10 cellular contexts compared by ENCODE assay signal in genomic region chr9:137030528-137030927, GRCh38. TPM values are rescaled to one million over a fixed set of nuclear protein-coding genes. Genes with fewer than 3 reads are reported as not detected.
DNase-seq lines count a peak whose midpoint lies in the region; ATAC-seq, FAIRE-seq and TF ChIP-seq lines count a peak whose summit lies in the region.
"Had no signal": no experiment of that assay in that cellular context is flagged by ENCODE, and none has a peak within 500 bp of the region (broad histone marks: within the 10 kb centered on the region; RNA-seq: fewer than 3 reads in every experiment).

No MANE protein-coding gene starts in this region.

- H3K4me3 ChIP-seq in BLaER1: peak overlapping the region; percentile 74
- peak overlapping the region; percentile 81 for H3K4me3 ChIP-seq in Loucy (ENCODE audit: low read length, poor library complexity, severe bottlenecking)
- H3K4me3 ChIP-seq in HepG2 (replicated peaks in 1 of 3; ENCODE audit: insufficient read depth in 1 of 3, low read depth in 2 of 3, low read length in 3 of 3): peak overlapping the region in 1 of 3 experiments; percentile 35; a peak in 1 of 6 replicates

- H3F3A ChIP-seq in Loucy (ENCODE audit: low read depth): peaks cover 12% of the 10 kb centered on the region; the same call in 1 of the 2 replicates

- H3K79me2 ChIP-seq in Loucy (ENCODE audit: insufficient read depth, low read length) (peaks cover 5% of the 10 kb centered on the region; the same call in 1 of the 2 replicates), HepG2 (ENCODE audit: insufficient read depth, low read length) (no peaks in the 10 kb centered on the region)

- CTCF ChIA-PET in HepG2 (lab: Yijun Ruan, JAX; ENCODE audit: low intra/inter-chr PET ratio, low total read pairs): no interaction called here

- H3K4me1 ChIP-seq in BLaER1: peaks cover 94% of the 10 kb centered on the region
- peaks cover 63% of the 10 kb centered on the region for H3K4me1 ChIP-seq in Loucy (ENCODE audit: insufficient read depth, low read length, poor library complexity, severe bottlenecking)
- peaks cover 83% of the 10 kb centered on the region for H3K4me1 ChIP-seq in HepG2 (ENCODE audit: insufficient read depth, low read length)

- H3K9me2 ChIP-seq in Loucy (replicated peaks; ENCODE audit: low read depth, low read length): no peaks in the 10 kb centered on the region

- TF ChIP-seq CTCF in Loucy (conservative IDR thresholded peaks at IDR 0.05; ENCODE audit: low read length): no peak
- TF ChIP-seq CTCF in HepG2 (CRISPR knock-in tag; IDR thresholded peaks at IDR 0.05): no peak
- no peak for TF ChIP-seq CTCF in GM13977 (IDR thresholded peaks at IDR 0.05; ENCODE audit: extremely low read depth, insufficient read depth, missing control alignments)

- DNase-seq in activated CD8-positive, alpha-beta memory T cell treated with anti-CD3 and anti-CD28 coated beads, Interleukin-2, amount 50 U/mL, for 4 hours: peak; percentile 35
- DNase-seq in HepG2 (ENCODE audit: low spot score) (no peak), GM13977 (ENCODE audit: low spot score) (no peak), NCI-H2029 treated with DMSO at 0.1 percent for 48 hours (lab: John Stamatoyannopoulos, UW) (no peak), NCI-H510A (lab: John Stamatoyannopoulos, UW) (no peak)
- DNase-seq: Calu3, NCI-H1694 had no signal

- no TSS peak for BruUV-seq in HepG2 (replicated peaks; lab: Mats Ljungman, UMichigan)

- no peak overlapping the region for H2AFZ ChIP-seq in Loucy (ENCODE audit: low read length)
- no peak overlapping the region for H2AFZ ChIP-seq in HepG2 (ENCODE audit: low read length)

- H3K9ac ChIP-seq in BLaER1 (peak overlapping the region; percentile 80), Loucy (ENCODE audit: low read depth, low read length, poor library complexity, severe bottlenecking) (peak overlapping the region; percentile 92), HepG2 (ENCODE audit: insufficient read depth, low read depth, low read length) (no peak overlapping the region)

- H3K36me3 ChIP-seq in BLaER1 (no peaks in the 10 kb centered on the region), Loucy (ENCODE audit: insufficient read depth, low read length) (no peaks in the 10 kb centered on the region), HepG2 (replicated peaks in 1 of 2; ENCODE audit: control insufficient read depth in 1 of 2, insufficient read depth in 2 of 2, low read length in 2 of 2) (no peaks in the 10 kb centered on the region)

- 49% methylated on average over 9 of the region's 21 CpGs for WGBS in HepG2 (ENCODE audit: low lambda C conversion rate)

- ATAC-seq in HepG2 (no peak), HG02840 (IDR thresholded peaks at IDR 0.05; ENCODE audit: low FRiP score, unreplicated experiment) (no peak)

- H3K9me3 ChIP-seq in BLaER1 (no peaks in the 10 kb centered on the region), Loucy (ENCODE audit: insufficient read depth, low read depth, low read length) (no peaks in the 10 kb centered on the region), HepG2 (ENCODE audit: low read length) (no peaks in the 10 kb centered on the region)

- H3K4me2 ChIP-seq in BLaER1: peak overlapping the region; percentile 94
- peak overlapping the region; percentile 90 for H3K4me2 ChIP-seq in Loucy (ENCODE audit: low read depth, low read length, poor library complexity, severe bottlenecking)
- H3K4me2 ChIP-seq in HepG2 (ENCODE audit: low read depth, low read length): peak overlapping the region; percentile 95

- no peak for TF ChIP-seq POLR2A in HepG2 (IDR thresholded peaks at IDR 0.05; ENCODE audit: insufficient read depth in 1 of 2, low read depth in 2 of 2, low read length in 2 of 2)

- POLR2A ChIA-PET in HepG2 (lab: Yijun Ruan, JAX): no interaction called here

- no peak for FAIRE-seq in HepG2 (lab: Jason Lieb, UNC)

- H3K27ac ChIP-seq in BLaER1 (peak overlapping the region; percentile 94), HepG2 (ENCODE audit: extremely low read length, insufficient read depth, low read length) (no peak overlapping the region)

- in situ Hi-C loops in HepG2 (cut with HindIII; ENCODE audit: extremely low pct_ligation_motif_present, low pct_unique_long_range_greater_than_20kb) (loop anchor here (5.0 to 10.0 kb wide), 2 partner anchors 83 to 186 kb away; partner anchors contain the start of genes AJM1, C8G and PHPT1), GM13977 (cut with MboI; ENCODE audit: low pct_unique_long_range_greater_than_20kb, low sequenced_read_pairs, unreplicated experiment) (loop anchor here (10.0 kb wide), 1 partner anchor 256 kb away; no protein-coding TSS in a partner anchor)

- H3K27me3 ChIP-seq in BLaER1: no peaks in the 10 kb centered on the region
- no peaks in the 10 kb centered on the region for H3K27me3 ChIP-seq in Loucy (ENCODE audit: insufficient read depth, low read length, poor library complexity, severe bottlenecking)
- peaks cover 0 to 19% of the 10 kb centered on the region in 2 experiments; a peak in 2 of 5 replicates for H3K27me3 ChIP-seq in HepG2 (ENCODE audit: control insufficient read depth in 1 of 2, insufficient read depth in 2 of 2, low read length in 2 of 2)

- no peak for TF ChIP-seq EP300 in HepG2 (IDR thresholded peaks at IDR 0.05; ENCODE audit: low read depth in 2 of 2, low read length in 2 of 2)
- no peak for TF ChIP-seq EP300 in HepG2 (CRISPR knock-in tag; IDR thresholded peaks at IDR 0.05; ENCODE audit: borderline replicate concordance)

- H4K20me1 ChIP-seq in BLaER1: peaks cover 21% of the 10 kb centered on the region
- H4K20me1 ChIP-seq in Loucy (ENCODE audit: insufficient read depth, low read length, poor library complexity, severe bottlenecking): peaks cover 5% of the 10 kb centered on the region
- H4K20me1 ChIP-seq in HepG2 (ENCODE audit: insufficient read depth, low read length): no peaks in the 10 kb centered on the region

- intact Hi-C loops in HepG2 (cut with micrococcal nuclease; ENCODE audit: unreplicated experiment): no loop called here

- no peak for TF ChIP-seq RAD21 in HepG2 (CRISPR knock-in tag; IDR thresholded peaks at IDR 0.05)

RNA-seq across cellular contexts. Expression of gene FUT7, which starts 1.4 kb away (rescaled TPM):
- total RNA-seq in HepG2 (2016; rRNA removed; fragmentation: Illumina TruSeq; extraction: Trizol): not detected in 2 replicates
- not detected in 2 replicates for total RNA-seq in HepG2 (2016; cell fraction: cytosol; rRNA removed; fragmentation: Illumina TruSeq; extraction: Trizol; ENCODE audit: low read depth)
- not detected in 2 replicates for total RNA-seq in HepG2 (2016; cell fraction: insoluble cytoplasmic fraction; rRNA removed; fragmentation: Illumina TruSeq; extraction: Trizol)
- not detected in 2 replicates for total RNA-seq in HepG2 (2016; cell fraction: membrane; rRNA removed; fragmentation: Illumina TruSeq; extraction: Trizol)
- total RNA-seq in HepG2 (2016; cell fraction: nucleus; rRNA removed; fragmentation: Illumina TruSeq; extraction: Trizol): not detected in 2 replicates
- 0.05 TPM in 1 of 2 replicates, not detected in the other for polyA plus RNA-seq in HepG2 (2011; rRNA removed)
- 0.05 TPM in 1 of 2 replicates, not detected in the other for polyA plus RNA-seq in HepG2 (2011; cell fraction: cytosol; rRNA removed)
- not detected in 2 replicates for polyA plus RNA-seq in HepG2 (2011; cell fraction: nucleus; rRNA removed)
- not detected in 2 replicates for polyA plus RNA-seq in HepG2 (2012)
- not detected in 2 replicates for polyA plus RNA-seq in HepG2 (2016; cell fraction: cytosol; fragmentation: Illumina TruSeq; extraction: Trizol; ENCODE audit: low read depth)
- polyA plus RNA-seq in HepG2 (2016; cell fraction: insoluble cytoplasmic fraction; fragmentation: Illumina TruSeq; extraction: Trizol; ENCODE audit: low read depth): not detected in 2 replicates
- polyA plus RNA-seq in HepG2 (2016; cell fraction: membrane; fragmentation: Illumina TruSeq; extraction: Trizol; ENCODE audit: low read depth): not detected in 2 replicates
- not detected in 2 replicates for polyA plus RNA-seq in HepG2 (2016; cell fraction: nucleus; fragmentation: Illumina TruSeq; extraction: Trizol; ENCODE audit: insufficient read depth, low read depth)
- 0.07 TPM in 1 of 2 replicates, not detected in the other for polyA minus RNA-seq in HepG2 (2011; rRNA and poly(A)+ RNA removed; ENCODE audit: low replicate concordance)
- polyA minus RNA-seq in HepG2 (2011; cell fraction: cytosol; rRNA and poly(A)+ RNA removed): not detected in 2 replicates
- polyA minus RNA-seq in HepG2 (2011; cell fraction: nucleus; rRNA and poly(A)+ RNA removed): not detected in 2 replicates
- total RNA-seq: Calu3 had no signal

RNA-seq across cellular contexts. Expression of gene ABCA2, which starts 2.5 kb away (rescaled TPM):
- total RNA-seq in HepG2 (2016; rRNA removed; fragmentation: Illumina TruSeq; extraction: Trizol): 0.72 and 2.9 TPM in 2 replicates
- 0.35 and 1.1 TPM in 2 replicates for total RNA-seq in HepG2 (2016; cell fraction: cytosol; rRNA removed; fragmentation: Illumina TruSeq; extraction: Trizol; ENCODE audit: low read depth)
- 1.1 and 2.6 TPM in 2 replicates for total RNA-seq in HepG2 (2016; cell fraction: insoluble cytoplasmic fraction; rRNA removed; fragmentation: Illumina TruSeq; extraction: Trizol)
- total RNA-seq in HepG2 (2016; cell fraction: membrane; rRNA removed; fragmentation: Illumina TruSeq; extraction: Trizol): 0.96 and 1.1 TPM in 2 replicates
- total RNA-seq in HepG2 (2016; cell fraction: nucleus; rRNA removed; fragmentation: Illumina TruSeq; extraction: Trizol): 5.7 and 7.0 TPM in 2 replicates
- 19.2 and 21.0 TPM in 2 replicates for polyA plus RNA-seq in HepG2 (2011; rRNA removed)
- polyA plus RNA-seq in HepG2 (2011; cell fraction: cytosol; rRNA removed): 8.6 and 13.3 TPM in 2 replicates
- 246 and 388 TPM in 2 replicates for polyA plus RNA-seq in HepG2 (2011; cell fraction: nucleus; rRNA removed)
- 22.2 and 22.7 TPM in 2 replicates for polyA plus RNA-seq in HepG2 (2012)
- 0.33 and 0.37 TPM in 2 replicates for polyA plus RNA-seq in HepG2 (2016; cell fraction: cytosol; fragmentation: Illumina TruSeq; extraction: Trizol; ENCODE audit: low read depth)
- 0.39 and 1.4 TPM in 2 replicates for polyA plus RNA-seq in HepG2 (2016; cell fraction: insoluble cytoplasmic fraction; fragmentation: Illumina TruSeq; extraction: Trizol; ENCODE audit: low read depth)
- polyA plus RNA-seq in HepG2 (2016; cell fraction: membrane; fragmentation: Illumina TruSeq; extraction: Trizol; ENCODE audit: low read depth): 0.64 and 0.73 TPM in 2 replicates
- 15.6 and 16.5 TPM in 2 replicates for polyA plus RNA-seq in HepG2 (2016; cell fraction: nucleus; fragmentation: Illumina TruSeq; extraction: Trizol; ENCODE audit: insufficient read depth, low read depth)
- polyA minus RNA-seq in HepG2 (2011; rRNA and poly(A)+ RNA removed; ENCODE audit: low replicate concordance): 35.7 and 56.6 TPM in 2 replicates
- polyA minus RNA-seq in HepG2 (2011; cell fraction: cytosol; rRNA and poly(A)+ RNA removed): 7.6 and 10.1 TPM in 2 replicates
- polyA minus RNA-seq in HepG2 (2011; cell fraction: nucleus; rRNA and poly(A)+ RNA removed): 20.8 and 28.6 TPM in 2 replicates

RNA-seq across cellular contexts. Expression of gene NPDC1, which starts 15.4 kb away (rescaled TPM):
- total RNA-seq in HepG2 (2016; rRNA removed; fragmentation: Illumina TruSeq; extraction: Trizol): 0.63 and 0.84 TPM in 2 replicates
- 1.2 TPM in 1 of 2 replicates, not detected in the other for total RNA-seq in HepG2 (2016; cell fraction: cytosol; rRNA removed; fragmentation: Illumina TruSeq; extraction: Trizol; ENCODE audit: low read depth)
- 0.65 and 1.7 TPM in 2 replicates for total RNA-seq in HepG2 (2016; cell fraction: insoluble cytoplasmic fraction; rRNA removed; fragmentation: Illumina TruSeq; extraction: Trizol)
- total RNA-seq in HepG2 (2016; cell fraction: membrane; rRNA removed; fragmentation: Illumina TruSeq; extraction: Trizol): 0.59 and 0.79 TPM in 2 replicates
- 2.7 and 4.8 TPM in 2 replicates for total RNA-seq in HepG2 (2016; cell fraction: nucleus; rRNA removed; fragmentation: Illumina TruSeq; extraction: Trizol)
- 5.4 and 7.0 TPM in 2 replicates for polyA plus RNA-seq in HepG2 (2011; rRNA removed)
- 1.7 and 3.4 TPM in 2 replicates for polyA plus RNA-seq in HepG2 (2011; cell fraction: cytosol; rRNA removed)
- polyA plus RNA-seq in HepG2 (2011; cell fraction: nucleus; rRNA removed): 93.3 and 114 TPM in 2 replicates
- 4.5 and 8.4 TPM in 2 replicates for polyA plus RNA-seq in HepG2 (2012)
- 1.00 and 1.1 TPM in 2 replicates for polyA plus RNA-seq in HepG2 (2016; cell fraction: cytosol; fragmentation: Illumina TruSeq; extraction: Trizol; ENCODE audit: low read depth)
- polyA plus RNA-seq in HepG2 (2016; cell fraction: insoluble cytoplasmic fraction; fragmentation: Illumina TruSeq; extraction: Trizol; ENCODE audit: low read depth): 0.67 and 1.8 TPM in 2 replicates
- 1.1 and 1.5 TPM in 2 replicates for polyA plus RNA-seq in HepG2 (2016; cell fraction: membrane; fragmentation: Illumina TruSeq; extraction: Trizol; ENCODE audit: low read depth)
- 9.8 and 12.2 TPM in 2 replicates for polyA plus RNA-seq in HepG2 (2016; cell fraction: nucleus; fragmentation: Illumina TruSeq; extraction: Trizol; ENCODE audit: insufficient read depth, low read depth)
- 1.9 and 12.5 TPM in 2 replicates for polyA minus RNA-seq in HepG2 (2011; rRNA and poly(A)+ RNA removed; ENCODE audit: low replicate concordance)
- polyA minus RNA-seq in HepG2 (2011; cell fraction: cytosol; rRNA and poly(A)+ RNA removed): 2.9 and 3.0 TPM in 2 replicates
- polyA minus RNA-seq in HepG2 (2011; cell fraction: nucleus; rRNA and poly(A)+ RNA removed): 3.9 and 4.2 TPM in 2 replicates

RNA-seq across cellular contexts. Expression of gene ENTPD2, which starts 23.3 kb away (rescaled TPM):
- 0.87 and 0.95 TPM in 2 replicates for total RNA-seq in HepG2 (2016; rRNA removed; fragmentation: Illumina TruSeq; extraction: Trizol)
- 0.61 and 0.88 TPM in 2 replicates for total RNA-seq in HepG2 (2016; cell fraction: cytosol; rRNA removed; fragmentation: Illumina TruSeq; extraction: Trizol; ENCODE audit: low read depth)
- total RNA-seq in HepG2 (2016; cell fraction: insoluble cytoplasmic fraction; rRNA removed; fragmentation: Illumina TruSeq; extraction: Trizol): 0.74 and 0.82 TPM in 2 replicates
- total RNA-seq in HepG2 (2016; cell fraction: membrane; rRNA removed; fragmentation: Illumina TruSeq; extraction: Trizol): 0.69 and 0.71 TPM in 2 replicates
- 3.4 and 3.6 TPM in 2 replicates for total RNA-seq in HepG2 (2016; cell fraction: nucleus; rRNA removed; fragmentation: Illumina TruSeq; extraction: Trizol)
- polyA plus RNA-seq in HepG2 (2011; rRNA removed): 3.2 and 4.1 TPM in 2 replicates
- 2.1 and 3.2 TPM in 2 replicates for polyA plus RNA-seq in HepG2 (2011; cell fraction: cytosol; rRNA removed)
- polyA plus RNA-seq in HepG2 (2011; cell fraction: nucleus; rRNA removed): 41.8 and 49.4 TPM in 2 replicates
- 21.3 and 23.9 TPM in 2 replicates for polyA plus RNA-seq in HepG2 (2012)
- polyA plus RNA-seq in HepG2 (2016; cell fraction: cytosol; fragmentation: Illumina TruSeq; extraction: Trizol; ENCODE audit: low read depth): 1.5 and 1.8 TPM in 2 replicates
- polyA plus RNA-seq in HepG2 (2016; cell fraction: insoluble cytoplasmic fraction; fragmentation: Illumina TruSeq; extraction: Trizol; ENCODE audit: low read depth): 2.3 and 2.8 TPM in 2 replicates
- polyA plus RNA-seq in HepG2 (2016; cell fraction: membrane; fragmentation: Illumina TruSeq; extraction: Trizol; ENCODE audit: low read depth): 2.2 and 2.6 TPM in 2 replicates
- polyA plus RNA-seq in HepG2 (2016; cell fraction: nucleus; fragmentation: Illumina TruSeq; extraction: Trizol; ENCODE audit: insufficient read depth, low read depth): 12.9 and 17.3 TPM in 2 replicates
- 8.8 TPM in 1 of 2 replicates, not detected in the other for polyA minus RNA-seq in HepG2 (2011; rRNA and poly(A)+ RNA removed; ENCODE audit: low replicate concordance)
- 9.0 and 9.2 TPM in 2 replicates for polyA minus RNA-seq in HepG2 (2011; cell fraction: cytosol; rRNA and poly(A)+ RNA removed)
- polyA minus RNA-seq in HepG2 (2011; cell fraction: nucleus; rRNA and poly(A)+ RNA removed): 5.5 and 6.4 TPM in 2 replicates

RNA-seq across cellular contexts. Expression of gene CLIC3, which starts 34.2 kb away (rescaled TPM):
- total RNA-seq in HepG2 (2016; rRNA removed; fragmentation: Illumina TruSeq; extraction: Trizol): 0.34 and 0.51 TPM in 2 replicates
- total RNA-seq in HepG2 (2016; cell fraction: cytosol; rRNA removed; fragmentation: Illumina TruSeq; extraction: Trizol; ENCODE audit: low read depth): 0.35 and 0.40 TPM in 2 replicates
- total RNA-seq in HepG2 (2016; cell fraction: insoluble cytoplasmic fraction; rRNA removed; fragmentation: Illumina TruSeq; extraction: Trizol): 0.43 and 0.58 TPM in 2 replicates
- 0.19 and 0.62 TPM in 2 replicates for total RNA-seq in HepG2 (2016; cell fraction: membrane; rRNA removed; fragmentation: Illumina TruSeq; extraction: Trizol)
- total RNA-seq in HepG2 (2016; cell fraction: nucleus; rRNA removed; fragmentation: Illumina TruSeq; extraction: Trizol): 0.56 TPM in 1 of 2 replicates, not detected in the other
- 1.5 and 1.6 TPM in 2 replicates for polyA plus RNA-seq in HepG2 (2011; rRNA removed)
- 1.5 and 3.0 TPM in 2 replicates for polyA plus RNA-seq in HepG2 (2011; cell fraction: cytosol; rRNA removed)
- polyA plus RNA-seq in HepG2 (2011; cell fraction: nucleus; rRNA removed): 2.6 and 3.8 TPM in 2 replicates
- 0.47 and 1.5 TPM in 2 replicates for polyA plus RNA-seq in HepG2 (2012)
- 0.97 and 1.4 TPM in 2 replicates for polyA plus RNA-seq in HepG2 (2016; cell fraction: cytosol; fragmentation: Illumina TruSeq; extraction: Trizol; ENCODE audit: low read depth)
- 0.32 and 0.41 TPM in 2 replicates for polyA plus RNA-seq in HepG2 (2016; cell fraction: insoluble cytoplasmic fraction; fragmentation: Illumina TruSeq; extraction: Trizol; ENCODE audit: low read depth)
- polyA plus RNA-seq in HepG2 (2016; cell fraction: membrane; fragmentation: Illumina TruSeq; extraction: Trizol; ENCODE audit: low read depth): 0.56 and 0.76 TPM in 2 replicates
- 0.97 and 1.2 TPM in 2 replicates for polyA plus RNA-seq in HepG2 (2016; cell fraction: nucleus; fragmentation: Illumina TruSeq; extraction: Trizol; ENCODE audit: insufficient read depth, low read depth)
- 0.78 and 9.4 TPM in 2 replicates for polyA minus RNA-seq in HepG2 (2011; rRNA and poly(A)+ RNA removed; ENCODE audit: low replicate concordance)
- polyA minus RNA-seq in HepG2 (2011; cell fraction: cytosol; rRNA and poly(A)+ RNA removed): 0.89 and 3.1 TPM in 2 replicates
- 0.64 TPM in 1 of 2 replicates, not detected in the other for polyA minus RNA-seq in HepG2 (2011; cell fraction: nucleus; rRNA and poly(A)+ RNA removed)
